In genomic region chr18:1884623-1885022, GRCh38 we compare ENCODE assay signal across 36 cellular contexts.
DNase-seq lines count a peak whose midpoint lies in the region; ATAC-seq, FAIRE-seq and TF ChIP-seq lines count a peak whose summit lies in the region.
"Had no signal": no experiment of that assay in that cellular context is flagged by ENCODE, and none has a peak within 500 bp of the region (broad histone marks: within the 10 kb centered on the region; RNA-seq: fewer than 3 reads in every experiment).

No MANE protein-coding gene starts in this region.

- CTCF ChIA-PET in HepG2 (lab: Yijun Ruan, JAX; ENCODE audit: low intra/inter-chr PET ratio, low total read pairs) (no interaction called here), HCT116 (lab: Charles Lee) (no interaction called here)

- POLR2A ChIA-PET in HepG2 (lab: Yijun Ruan, JAX) = no interaction called here
- POLR2A ChIA-PET in HCT116 (lab: Charles Lee) = no interaction called here

- intact Hi-C loops in HepG2 (cut with micrococcal nuclease; ENCODE audit: unreplicated experiment) (no loop called here), right lobe of liver (cut with DNase I) (no loop called here), HCT116 (cut with micrococcal nuclease) (no loop called here)

- H3K4me3 ChIP-seq in HepG2 (replicated peaks in 1 of 3; ENCODE audit: insufficient read depth in 1 of 3, low read depth in 2 of 3, low read length in 3 of 3) = no peak overlapping the region
- no peak overlapping the region for H3K4me3 ChIP-seq in right lobe of liver
- no peak overlapping the region for H3K4me3 ChIP-seq in HCT116 (replicated peaks in 1 of 2; ENCODE audit: low read depth in 1 of 2, low read length in 2 of 2)
- H3K4me3 ChIP-seq in mesendoderm (ENCODE audit: low read length) = no peak overlapping the region
- H3K4me3 ChIP-seq: A549; BLaER1; BLaER1 treated with 17β-estradiol and CSF1 and Interleukin-3, amounts not matched to agents 10 nM and 100 nM had no signal

- H3K79me1 ChIP-seq in mesendoderm (ENCODE audit: low read length) = no peaks in the 10 kb centered on the region

- FAIRE-seq in HepG2 (lab: Jason Lieb, UNC) (no peak), urothelium cell line (lab: Jason Lieb, UNC) (peak; percentile 93)
- FAIRE-seq: A204.1, A549 had no signal

- H2AK5ac ChIP-seq in mesendoderm (ENCODE audit: low read length) = no peak overlapping the region

- no peak for TF ChIP-seq POLR2A in HepG2 (IDR thresholded peaks at IDR 0.05; ENCODE audit: insufficient read depth in 1 of 2, low read depth in 2 of 2, low read length in 2 of 2)
- no peak for TF ChIP-seq POLR2A in right lobe of liver (IDR thresholded peaks at IDR 0.05)
- TF ChIP-seq POLR2A in HCT116 (IDR thresholded peaks at IDR 0.05; ENCODE audit: borderline replicate concordance, extremely low read depth, insufficient read depth, insufficient read length) = no peak

- no peaks in the 10 kb centered on the region for H3K4me1 ChIP-seq in HepG2 (ENCODE audit: insufficient read depth, low read length)
- no peaks in the 10 kb centered on the region for H3K4me1 ChIP-seq in right lobe of liver
- H3K4me1 ChIP-seq in HCT116 (ENCODE audit: control insufficient read depth in 1 of 2, insufficient read depth in 2 of 2, low read length in 2 of 2) = no peaks in the 10 kb centered on the region
- no peaks in the 10 kb centered on the region for H3K4me1 ChIP-seq in mesendoderm (ENCODE audit: control insufficient read depth, low read depth, low read length)
- H3K4me1 ChIP-seq: A549; BE2C; BLaER1; BLaER1 treated with 17β-estradiol and CSF1 and Interleukin-3, amounts not matched to agents 10 nM and 100 nM; Caco-2 had no signal

- H2BK120ac ChIP-seq in mesendoderm (ENCODE audit: low read depth, low read length) = no peak overlapping the region

- TF ChIP-seq CTCF in HepG2 (CRISPR knock-in tag; IDR thresholded peaks at IDR 0.05) (no peak), right lobe of liver (IDR thresholded peaks at IDR 0.05) (no peak), HCT116 (IDR thresholded peaks at IDR 0.05 in 2 of 3, conservative IDR thresholded peaks at IDR 0.05 in 1 of 3; ENCODE audit: borderline replicate concordance in 1 of 3, insufficient read depth in 1 of 3, low read depth in 2 of 3, low read length in 2 of 3) (no peak)

- H3K9ac ChIP-seq in HepG2 (ENCODE audit: insufficient read depth, low read depth, low read length) (no peak overlapping the region), HCT116 (ENCODE audit: low read length) (no peak overlapping the region), mesendoderm (ENCODE audit: low read length) (no peak overlapping the region)
- H3K9ac ChIP-seq: BLaER1; BLaER1 treated with 17β-estradiol and CSF1 and Interleukin-3, amounts not matched to agents 10 nM and 100 nM had no signal

- no peak overlapping the region for H3K4ac ChIP-seq in mesendoderm (ENCODE audit: low read depth, low read length)

- no TSS peak for BruUV-seq in HepG2 (replicated peaks; lab: Mats Ljungman, UMichigan)
- BruUV-seq in HCT116 (replicated peaks; lab: Mats Ljungman, UMichigan) = no TSS peak

- H4K20me1 ChIP-seq in HepG2 (ENCODE audit: insufficient read depth, low read length) (no peaks in the 10 kb centered on the region), HCT116 (ENCODE audit: insufficient read depth) (no peaks in the 10 kb centered on the region; the same call in 1 of the 2 replicates)
- H4K20me1 ChIP-seq: BLaER1; BLaER1 treated with 17β-estradiol and CSF1 and Interleukin-3, amounts not matched to agents 10 nM and 100 nM had no signal

- H3K27ac ChIP-seq in HepG2 (ENCODE audit: extremely low read length, insufficient read depth, low read length) (no peak overlapping the region), right lobe of liver (no peak overlapping the region), HCT116 (ENCODE audit: low read depth, low read length) (no peak overlapping the region), mesendoderm (ENCODE audit: low read depth, low read length) (no peak overlapping the region)
- H3K27ac ChIP-seq: 22Rv1; A549; BLaER1; BLaER1 treated with 17β-estradiol and CSF1 and Interleukin-3, amounts not matched to agents 10 nM and 100 nM; C4-2B had no signal

- TF ChIP-seq EP300 in HepG2 (IDR thresholded peaks at IDR 0.05; ENCODE audit: low read depth in 2 of 2, low read length in 2 of 2) = no peak
- TF ChIP-seq EP300 in HepG2 (CRISPR knock-in tag; IDR thresholded peaks at IDR 0.05; ENCODE audit: borderline replicate concordance) = no peak

- no peak overlapping the region for H2BK15ac ChIP-seq in mesendoderm (replicated peaks; ENCODE audit: low read depth)

- H3K27me3 Mint-ChIP-seq in effector memory CD8-positive, alpha-beta T cell = no peaks in the 10 kb centered on the region
- H3K27me3 Mint-ChIP-seq: B cell; CD4-positive, alpha-beta memory T cell; CD4-positive, alpha-beta T cell; CD4-positive, CD25-positive, alpha-beta regulatory T cell had no signal

- RAD21 ChIA-PET in HCT116 (lab: Charles Lee; ENCODE audit: low non-redundant PET in 1 of 2, low total read pairs in 2 of 2, uncharacterized antibody in 2 of 2, unreplicated experiment in 2 of 2) = no interaction called here

- no peak overlapping the region for H3K4me3 Mint-ChIP-seq in effector memory CD8-positive, alpha-beta T cell
- H3K4me3 Mint-ChIP-seq: B cell; CD14-positive monocyte; CD4-positive, alpha-beta memory T cell; CD4-positive, alpha-beta T cell; CD4-positive, CD25-positive, alpha-beta regulatory T cell; CD8-positive, alpha-beta memory T cell; CD8-positive, alpha-beta T cell had no signal

- in situ Hi-C loops in HepG2 (cut with HindIII; ENCODE audit: extremely low pct_ligation_motif_present, low pct_unique_long_range_greater_than_20kb) = no loop called here

- no peak for ATAC-seq in HepG2
- no peak for ATAC-seq in right lobe of liver
- ATAC-seq in HCT116 = peak; percentile 55
- ATAC-seq in GM21423 (IDR thresholded peaks at IDR 0.05; ENCODE audit: unreplicated experiment) = no peak
- no peak for ATAC-seq in effector memory CD8-positive, alpha-beta T cell (replicated peaks)
- ATAC-seq: A549; CD8-positive, alpha-beta T cell had no signal

- peaks cover 3% of the 10 kb centered on the region for H3K36me3 Mint-ChIP-seq in effector memory CD8-positive, alpha-beta T cell (ENCODE audit: insufficient read depth)
- H3K36me3 Mint-ChIP-seq: CD14-positive monocyte; CD4-positive, alpha-beta memory T cell; CD4-positive, CD25-positive, alpha-beta regulatory T cell; CD8-positive, alpha-beta memory T cell; CD8-positive, alpha-beta T cell had no signal

- H2AFZ ChIP-seq in HepG2 (ENCODE audit: low read length) (no peak overlapping the region), HCT116 (ENCODE audit: low read depth, low read length, poor library complexity, severe bottlenecking) (no peak overlapping the region)

- H3K9me3 ChIP-seq in HepG2 (ENCODE audit: low read length) (no peaks in the 10 kb centered on the region; the same call in 1 of the 2 replicates), right lobe of liver (no peaks in the 10 kb centered on the region), HCT116 (ENCODE audit: control insufficient read depth in 1 of 2, insufficient read depth in 1 of 2, low read depth in 1 of 2, low read length in 2 of 2) (no peaks in the 10 kb centered on the region)
- H3K9me3 ChIP-seq: A549, BE2C, BLaER1, Caco-2 had no signal

- no peaks in the 10 kb centered on the region for H3K9me2 ChIP-seq in HCT116 (ENCODE audit: insufficient read depth)

- H3K9me3 Mint-ChIP-seq in effector memory CD8-positive, alpha-beta T cell = peaks cover 5 to 14% of the 10 kb centered on the region in 2 donors

- H2BK5ac ChIP-seq in mesendoderm (ENCODE audit: low read length) = no peak overlapping the region

- H3K79me2 ChIP-seq in HepG2 (ENCODE audit: insufficient read depth, low read length) (no peaks in the 10 kb centered on the region), HCT116 (ENCODE audit: insufficient read depth, low read length) (no peaks in the 10 kb centered on the region), mesendoderm (ENCODE audit: control insufficient read depth, insufficient read depth, low read length) (no peaks in the 10 kb centered on the region)

- no peak overlapping the region for H3K23ac ChIP-seq in mesendoderm (ENCODE audit: low read length)

- no peak overlapping the region for H4K5ac ChIP-seq in mesendoderm (ENCODE audit: low read length)

- no peak overlapping the region for H3K27ac Mint-ChIP-seq in effector memory CD8-positive, alpha-beta T cell
- H3K27ac Mint-ChIP-seq: B cell; CD14-positive monocyte; CD4-positive, alpha-beta memory T cell; CD4-positive, alpha-beta T cell; CD4-positive, CD25-positive, alpha-beta regulatory T cell; CD8-positive, alpha-beta memory T cell; CD8-positive, alpha-beta T cell had no signal

- no peaks in the 10 kb centered on the region for H3K4me1 Mint-ChIP-seq in effector memory CD8-positive, alpha-beta T cell (ENCODE audit: low read depth in 2 of 2)
- H3K4me1 Mint-ChIP-seq: B cell; CD14-positive monocyte; CD4-positive, alpha-beta memory T cell; CD4-positive, CD25-positive, alpha-beta regulatory T cell; CD8-positive, alpha-beta memory T cell had no signal

- TF ChIP-seq RAD21 in HepG2 (CRISPR knock-in tag; IDR thresholded peaks at IDR 0.05) (no peak), HCT116 (IDR thresholded peaks at IDR 0.05; ENCODE audit: low read depth) (no peak)

- no peak overlapping the region for H3K56ac ChIP-seq in mesendoderm (ENCODE audit: low read length)

- DNase-seq in HepG2 (ENCODE audit: low spot score) (no peak), right lobe of liver (no peak), HCT116 (ENCODE audit: low read depth, low spot score) (no peak), mesendoderm (peak; percentile 1), urothelium cell line (ENCODE audit: low spot score) (no peak)
- no peak for DNase-seq in stimulated activated naive CD4-positive, alpha-beta T cell treated with Interleukin-2 at 50 U/mL for 16 hours (lab: John Stamatoyannopoulos, UW)
- DNase-seq in effector memory CD8-positive, alpha-beta T cell = no peak
- DNase-seq: 8988T; ACHN; AML-193; BE2C; C1 segment of cervical spinal cord; Caco-2; Calu3; CD4-positive, alpha-beta memory T cell; CD4-positive, alpha-beta T cell; CD4-positive, CD25-positive, alpha-beta regulatory T cell; CD8-positive, alpha-beta memory T cell; CD8-positive, alpha-beta T cell; COR-L47; DMS 273 treated with DMSO at 0.1 percent for 48 hours; DMS153; DMS53; DMS79; DMS79 treated with DMSO at 0.1 percent for 48 hours; DND-41; EL had no signal

- H3K27me3 ChIP-seq in HepG2 (ENCODE audit: control insufficient read depth in 1 of 2, insufficient read depth in 2 of 2, low read length in 2 of 2) (no peaks in the 10 kb centered on the region), right lobe of liver (no peaks in the 10 kb centered on the region), HCT116 (ENCODE audit: insufficient read depth, low read length) (peaks cover 29% of the 10 kb centered on the region), mesendoderm (ENCODE audit: insufficient read depth, low read length, poor library complexity) (no peaks in the 10 kb centered on the region)
- H3K27me3 ChIP-seq: BE2C; BLaER1; BLaER1 treated with 17β-estradiol and CSF1 and Interleukin-3, amounts not matched to agents 10 nM and 100 nM had no signal

- H3K36me3 ChIP-seq in HepG2 (replicated peaks in 1 of 2; ENCODE audit: control insufficient read depth in 1 of 2, insufficient read depth in 2 of 2, low read length in 2 of 2) (no peaks in the 10 kb centered on the region), right lobe of liver (no peaks in the 10 kb centered on the region), HCT116 (ENCODE audit: control insufficient read depth in 1 of 2, insufficient read depth in 2 of 2, low read length in 2 of 2) (no peaks in the 10 kb centered on the region), mesendoderm (ENCODE audit: control insufficient read depth, insufficient read depth, low read length) (no peaks in the 10 kb centered on the region)
- H3K36me3 ChIP-seq: BE2C; BLaER1; BLaER1 treated with 17β-estradiol and CSF1 and Interleukin-3, amounts not matched to agents 10 nM and 100 nM had no signal

- no peak overlapping the region for H3K4me2 ChIP-seq in HepG2 (ENCODE audit: low read depth, low read length)
- no peak overlapping the region for H3K4me2 ChIP-seq in HCT116 (ENCODE audit: low read length)
- no peak overlapping the region for H3K4me2 ChIP-seq in mesendoderm (ENCODE audit: low read length)
- H3K4me2 ChIP-seq: A549; BLaER1; BLaER1 treated with 17β-estradiol and CSF1 and Interleukin-3, amounts not matched to agents 10 nM and 100 nM had no signal

- WGBS in HepG2 (ENCODE audit: low lambda C conversion rate) = 15% methylated on average over 4 of the region's 4 CpGs
- 60% methylated on average over 2 of the region's 4 CpGs for WGBS in right lobe of liver (ENCODE audit: insufficient coverage, low coverage, low lambda C conversion rate, missing lambda C conversion rate)
- WGBS in mesendoderm (ENCODE audit: extremely low coverage, insufficient coverage, low lambda C conversion rate) = no CpG with 5 or more reads among the region's 4 CpGs

- H4K8ac ChIP-seq in mesendoderm (ENCODE audit: low read depth, low read length) = no peak overlapping the region

- no peak overlapping the region for H3K18ac ChIP-seq in mesendoderm (ENCODE audit: low read length)
